In genomic region chr7:20329389-20330175, GRCh38 we compare ENCODE assay signal across 1 cellular context.
TF ChIP-seq lines count a peak whose summit lies in the region.

No MANE protein-coding gene starts in this region.

TF ChIP-seq in IMR-90, 13 proteins besides CTCF, POLR2A, EP300 and RAD21 (continued from another document):
- TF ChIP-seq USF2 (IDR thresholded peaks at IDR 0.05; ENCODE audit: low read depth, low read length) (no peak), RFX5 (IDR thresholded peaks at IDR 0.05; ENCODE audit: low read depth, low read length) (no peak), FOS (IDR thresholded peaks at IDR 0.05; ENCODE audit: low read depth, low read length) (no peak), CEBPB (IDR thresholded peaks at IDR 0.05; ENCODE audit: low read depth, low read length) (no peak), MAZ (IDR thresholded peaks at IDR 0.05; ENCODE audit: borderline replicate concordance, low read depth, low read length) (no peak), RCOR1 (IDR thresholded peaks at IDR 0.05; ENCODE audit: insufficient replicate concordance, low read length) (no peak), MXI1 (IDR thresholded peaks at IDR 0.05; ENCODE audit: borderline replicate concordance, low read depth, low read length) (no peak), ELK1 (IDR thresholded peaks at IDR 0.05; ENCODE audit: borderline replicate concordance, low read depth, low read length) (no peak), SMC3 (IDR thresholded peaks at IDR 0.05; ENCODE audit: low read depth, low read length) (no peak), MAFK (IDR thresholded peaks at IDR 0.05; ENCODE audit: low read depth, low read length) (no peak), NFE2L2 (IDR thresholded peaks at IDR 0.05; ENCODE audit: low read depth, low read length) (no peak), CHD1 (IDR thresholded peaks at IDR 0.05; ENCODE audit: low read depth, low read length) (no peak)
